ENCODE assay signal across 17 cellular contexts in the genomic region with DNA sequence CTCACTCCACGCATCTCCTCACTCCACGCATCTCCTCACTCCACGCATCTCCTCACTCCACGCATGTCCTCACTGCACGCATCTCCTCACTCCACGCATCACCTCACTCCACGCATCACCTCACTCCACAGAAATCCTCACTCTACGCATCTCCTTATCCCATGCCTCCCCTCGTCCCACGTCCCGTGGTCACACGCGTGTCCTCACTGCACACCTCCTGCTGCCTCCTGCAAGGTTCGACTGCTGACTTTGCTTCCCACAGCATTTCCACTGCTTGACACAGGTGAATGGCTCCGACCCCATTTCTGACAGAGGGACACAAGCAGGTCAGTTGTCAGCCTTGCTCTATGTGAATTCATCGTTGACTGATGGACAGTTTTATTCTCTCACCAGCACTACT.
DNase-seq lines count a peak whose midpoint lies in the region; ATAC-seq and TF ChIP-seq lines count a peak whose summit lies in the region.
"Had no signal": no experiment of that assay in that cellular context is flagged by ENCODE, and none has a peak within 500 bp of the region (broad histone marks: within the 10 kb centered on the region; RNA-seq: fewer than 3 reads in every experiment).

No MANE protein-coding gene starts in this region.

- no peaks in the 10 kb centered on the region for H3K27me3 Mint-ChIP-seq in activated naive CD4-positive, alpha-beta T cell treated with anti-CD3 and anti-CD28 coated beads, Interleukin-2, amount 50 U/mL, for 24 hours
- H3K27me3 Mint-ChIP-seq in chondrocyte (ENCODE audit: low read depth) (no peaks in the 10 kb centered on the region), memory B cell (no peaks in the 10 kb centered on the region), type B pancreatic cell (no peaks in the 10 kb centered on the region)

- ATAC-seq in memory B cell (ENCODE audit: low read depth) (no peak), HG03439 (IDR thresholded peaks at IDR 0.05; ENCODE audit: unreplicated experiment) (no peak), HG02938 (IDR thresholded peaks at IDR 0.05; ENCODE audit: unreplicated experiment) (no peak), GM21528 (IDR thresholded peaks at IDR 0.05; ENCODE audit: low FRiP score, unreplicated experiment) (no peak)
- ATAC-seq: GM23338, HCT116, Right ventricle myocardium inferior had no signal

- no peak overlapping the region for H3K4me3 Mint-ChIP-seq in activated naive CD4-positive, alpha-beta T cell treated with anti-CD3 and anti-CD28 coated beads, Interleukin-2, amount 50 U/mL, for 24 hours
- H3K4me3 Mint-ChIP-seq in chondrocyte (ENCODE audit: unreplicated experiment) (no peak overlapping the region), memory B cell (no peak overlapping the region), type B pancreatic cell (no peak overlapping the region)
- H3K4me3 Mint-ChIP-seq: CD8-positive, alpha-beta memory T cell; GM23338 had no signal

- DNase-seq in activated naive CD4-positive, alpha-beta T cell (lab: John Stamatoyannopoulos, UW) = no peak
- DNase-seq in chondrocyte (ENCODE audit: low spot score) (peak; percentile 70), memory B cell (ENCODE audit: low spot score in 2 of 2) (no peak), type B pancreatic cell (ENCODE audit: extremely low spot score, unreplicated experiment) (no peak)
- DNase-seq: DND-41, NCI-H1436, NCI-H2029, NCI-H2171 treated with DMSO at 0.1 percent for 48 hours, NCI-H510A had no signal

- peak overlapping the region; percentile 51 for H3K27ac Mint-ChIP-seq in activated naive CD4-positive, alpha-beta T cell treated with anti-CD3 and anti-CD28 coated beads, Interleukin-2, amount 50 U/mL, for 24 hours
- H3K27ac Mint-ChIP-seq in chondrocyte (ENCODE audit: unreplicated experiment) (no peak overlapping the region), memory B cell (peak overlapping the region; percentile 84), type B pancreatic cell (peak overlapping the region; percentile 8)
- H3K27ac Mint-ChIP-seq: GM23338 had no signal

- H3K4me1 Mint-ChIP-seq in activated naive CD4-positive, alpha-beta T cell treated with anti-CD3 and anti-CD28 coated beads, Interleukin-2, amount 50 U/mL, for 24 hours = no peaks in the 10 kb centered on the region
- H3K4me1 Mint-ChIP-seq in chondrocyte (ENCODE audit: low read depth) (no peaks in the 10 kb centered on the region), memory B cell (no peaks in the 10 kb centered on the region), type B pancreatic cell (ENCODE audit: unreplicated experiment) (no peaks in the 10 kb centered on the region)
- H3K4me1 Mint-ChIP-seq: CD8-positive, alpha-beta memory T cell; GM23338 had no signal

- no peaks in the 10 kb centered on the region for H3K9me3 Mint-ChIP-seq in activated naive CD4-positive, alpha-beta T cell treated with anti-CD3 and anti-CD28 coated beads, Interleukin-2, amount 50 U/mL, for 24 hours
- H3K9me3 Mint-ChIP-seq in chondrocyte (ENCODE audit: low read depth) (no peaks in the 10 kb centered on the region), memory B cell (peaks cover 2% of the 10 kb centered on the region), type B pancreatic cell (no peaks in the 10 kb centered on the region)
- H3K9me3 Mint-ChIP-seq: CD8-positive, alpha-beta memory T cell had no signal

- no peak for TF ChIP-seq CTCF in chondrocyte (IDR thresholded peaks at IDR 0.05)
- TF ChIP-seq CTCF in type B pancreatic cell (conservative IDR thresholded peaks at IDR 0.05) = no peak

- H3K36me3 Mint-ChIP-seq in activated naive CD4-positive, alpha-beta T cell treated with anti-CD3 and anti-CD28 coated beads, Interleukin-2, amount 50 U/mL, for 24 hours = peaks cover 22% of the 10 kb centered on the region
- peaks cover 34% of the 10 kb centered on the region for H3K36me3 Mint-ChIP-seq in chondrocyte (ENCODE audit: low read depth)
- H3K36me3 Mint-ChIP-seq in memory B cell = peaks cover 53% of the 10 kb centered on the region
- H3K36me3 Mint-ChIP-seq in type B pancreatic cell = peaks cover 7% of the 10 kb centered on the region
